ENCODE assay signal across 1 cellular context in genomic region chr1:156054500-156055342, GRCh38.
TF ChIP-seq lines count a peak whose summit lies in the region.

Gene LAMTOR2 (plus strand): TSS chr1:156054782. CDS start chr1:156054890, 108 bp downstream.

TF ChIP-seq in K562, 482 proteins besides CTCF, POLR2A, EP300 and RAD21 (continued from another document and continues in another):
- TF ChIP-seq FOXA1 (IDR thresholded peaks at IDR 0.05; ENCODE audit: borderline replicate concordance) (no peak), REST (CRISPR knock-in tag; IDR thresholded peaks at IDR 0.05; ENCODE audit: low read depth) (no peak), FOXJ2 (tag; IDR thresholded peaks at IDR 0.05) (peak; percentile 93), TOE1 (IDR thresholded peaks at IDR 0.05; ENCODE audit: borderline replicate concordance) (peak; percentile 84), TOE1 (CRISPR knock-in tag; IDR thresholded peaks at IDR 0.05; ENCODE audit: borderline replicate concordance, low read depth) (peak; percentile 54; the same call in 1 of the 2 replicates), XRCC3 (IDR thresholded peaks at IDR 0.05) (no peak), PATZ1 (CRISPR knock-in tag; IDR thresholded peaks at IDR 0.05; ENCODE audit: borderline replicate concordance) (0 out of 2 replicates have a peak, but pooled peaks have one; percentile 7), MAZ (CRISPR knock-in tag; conservative IDR thresholded peaks at IDR 0.05 in 1 of 2, IDR thresholded peaks at IDR 0.05 in 1 of 2) (peak; percentile 93 to 95), WHSC1 (IDR thresholded peaks at IDR 0.05; ENCODE audit: low read length) (no peak), COPS2 (conservative IDR thresholded peaks at IDR 0.05) (no peak), ZBTB17 (CRISPR knock-in tag; IDR thresholded peaks at IDR 0.05) (peak; percentile 62; the same call in 1 of the 2 replicates), ZC3H4 (CRISPR knock-in tag; IDR thresholded peaks at IDR 0.05; ENCODE audit: borderline replicate concordance) (no peak), KLF1 (tag; IDR thresholded peaks at IDR 0.05) (peak; percentile 71), HDGF (IDR thresholded peaks at IDR 0.05) (no peak; the same call in 1 of the 2 replicates), DMBX1 (CRISPR knock-in tag; IDR thresholded peaks at IDR 0.05; ENCODE audit: borderline replicate concordance) (peak; percentile 51; the same call in 1 of the 2 replicates), TBL1XR1 (IDR thresholded peaks at IDR 0.05; ENCODE audit: low read length in 2 of 2) (peak in 1 of 2 experiments; percentile 64; a peak in 2 of 4 replicates), ZNF263 (CRISPR knock-in tag; IDR thresholded peaks at IDR 0.05; ENCODE audit: borderline replicate concordance) (peak; percentile 81), ATF7 (IDR thresholded peaks at IDR 0.05) (peak; percentile 82), ZNF699 (CRISPR knock-in tag; IDR thresholded peaks at IDR 0.05; ENCODE audit: insufficient replicate concordance) (no peak), GATAD2A (IDR thresholded peaks at IDR 0.05) (no peak), NFE2L1 (tag; IDR thresholded peaks at IDR 0.05; ENCODE audit: borderline replicate concordance, low read depth) (no peak), KLF10 (CRISPR knock-in tag; IDR thresholded peaks at IDR 0.05) (no peak), SREBF1 (IDR thresholded peaks at IDR 0.05; ENCODE audit: borderline replicate concordance, low read depth, low read length) (no peak), ESRRA (IDR thresholded peaks at IDR 0.05; ENCODE audit: borderline replicate concordance, low read depth) (peak; percentile 79), CGGBP1 (CRISPR knock-in tag; IDR thresholded peaks at IDR 0.05) (peak; percentile 59; the same call in 1 of the 2 replicates), MBD1 (CRISPR knock-in tag; IDR thresholded peaks at IDR 0.05) (no peak), ZNF609 (CRISPR knock-in tag; IDR thresholded peaks at IDR 0.05; ENCODE audit: borderline replicate concordance) (no peak), ZFP1 (CRISPR knock-in tag; IDR thresholded peaks at IDR 0.05) (no peak), BMI1 (IDR thresholded peaks at IDR 0.05; ENCODE audit: low read length) (no peak), SMAD4 (CRISPR knock-in tag; conservative IDR thresholded peaks at IDR 0.05) (peak; percentile 62; the same call in 1 of the 2 replicates), MCM3 (IDR thresholded peaks at IDR 0.05) (no peak), PYGO2 (tag; IDR thresholded peaks at IDR 0.05) (no peak), NONO (IDR thresholded peaks at IDR 0.05; ENCODE audit: low read depth in 2 of 2, low read length in 1 of 2) (0 out of 4 replicates have a peak, but pooled peaks of 1 of the 2 experiments have one; percentile 36), CC2D1A (IDR thresholded peaks at IDR 0.05) (no peak), ZNF165 (CRISPR knock-in tag; IDR thresholded peaks at IDR 0.05; ENCODE audit: borderline replicate concordance) (no peak), ZNF217 (CRISPR knock-in tag; IDR thresholded peaks at IDR 0.05) (no peak), NFRKB (IDR thresholded peaks at IDR 0.05; ENCODE audit: low read depth) (peak; percentile 54; the same call in 1 of the 2 replicates), POLR2G (IDR thresholded peaks at IDR 0.05; ENCODE audit: low read depth, low read length) (peak; percentile 88), ASH1L (IDR thresholded peaks at IDR 0.05; ENCODE audit: borderline replicate concordance, low read depth, partially characterized antibody) (peak; percentile 56)
- TF ChIP-seq, protein P1, sequence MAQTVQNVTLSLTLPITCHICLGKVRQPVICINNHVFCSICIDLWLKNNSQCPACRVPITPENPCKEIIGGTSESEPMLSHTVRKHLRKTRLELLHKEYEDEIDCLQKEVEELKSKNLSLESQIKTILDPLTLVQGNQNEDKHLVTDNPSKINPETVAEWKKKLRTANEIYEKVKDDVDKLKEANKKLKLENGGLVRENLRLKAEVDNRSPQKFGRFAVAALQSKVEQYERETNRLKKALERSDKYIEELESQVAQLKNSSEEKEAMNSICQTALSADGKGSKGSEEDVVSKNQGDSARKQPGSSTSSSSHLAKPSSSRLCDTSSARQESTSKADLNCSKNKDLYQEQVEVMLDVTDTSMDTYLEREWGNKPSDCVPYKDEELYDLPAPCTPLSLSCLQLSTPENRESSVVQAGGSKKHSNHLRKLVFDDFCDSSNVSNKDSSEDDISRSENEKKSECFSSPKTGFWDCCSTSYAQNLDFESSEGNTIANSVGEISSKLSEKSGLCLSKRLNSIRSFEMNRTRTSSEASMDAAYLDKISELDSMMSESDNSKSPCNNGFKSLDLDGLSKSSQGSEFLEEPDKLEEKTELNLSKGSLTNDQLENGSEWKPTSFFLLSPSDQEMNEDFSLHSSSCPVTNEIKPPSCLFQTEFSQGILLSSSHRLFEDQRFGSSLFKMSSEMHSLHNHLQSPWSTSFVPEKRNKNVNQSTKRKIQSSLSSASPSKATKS (CRISPR knock-in tag; IDR thresholded peaks at IDR 0.05) = no peak
- TF ChIP-seq, protein P2, sequence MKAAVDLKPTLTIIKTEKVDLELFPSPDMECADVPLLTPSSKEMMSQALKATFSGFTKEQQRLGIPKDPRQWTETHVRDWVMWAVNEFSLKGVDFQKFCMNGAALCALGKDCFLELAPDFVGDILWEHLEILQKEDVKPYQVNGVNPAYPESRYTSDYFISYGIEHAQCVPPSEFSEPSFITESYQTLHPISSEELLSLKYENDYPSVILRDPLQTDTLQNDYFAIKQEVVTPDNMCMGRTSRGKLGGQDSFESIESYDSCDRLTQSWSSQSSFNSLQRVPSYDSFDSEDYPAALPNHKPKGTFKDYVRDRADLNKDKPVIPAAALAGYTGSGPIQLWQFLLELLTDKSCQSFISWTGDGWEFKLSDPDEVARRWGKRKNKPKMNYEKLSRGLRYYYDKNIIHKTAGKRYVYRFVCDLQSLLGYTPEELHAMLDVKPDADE (conservative IDR thresholded peaks at IDR 0.05; ENCODE audit: control insufficient read depth, low read depth, low read length) = peak; percentile 99
- TF ChIP-seq, protein P3, sequence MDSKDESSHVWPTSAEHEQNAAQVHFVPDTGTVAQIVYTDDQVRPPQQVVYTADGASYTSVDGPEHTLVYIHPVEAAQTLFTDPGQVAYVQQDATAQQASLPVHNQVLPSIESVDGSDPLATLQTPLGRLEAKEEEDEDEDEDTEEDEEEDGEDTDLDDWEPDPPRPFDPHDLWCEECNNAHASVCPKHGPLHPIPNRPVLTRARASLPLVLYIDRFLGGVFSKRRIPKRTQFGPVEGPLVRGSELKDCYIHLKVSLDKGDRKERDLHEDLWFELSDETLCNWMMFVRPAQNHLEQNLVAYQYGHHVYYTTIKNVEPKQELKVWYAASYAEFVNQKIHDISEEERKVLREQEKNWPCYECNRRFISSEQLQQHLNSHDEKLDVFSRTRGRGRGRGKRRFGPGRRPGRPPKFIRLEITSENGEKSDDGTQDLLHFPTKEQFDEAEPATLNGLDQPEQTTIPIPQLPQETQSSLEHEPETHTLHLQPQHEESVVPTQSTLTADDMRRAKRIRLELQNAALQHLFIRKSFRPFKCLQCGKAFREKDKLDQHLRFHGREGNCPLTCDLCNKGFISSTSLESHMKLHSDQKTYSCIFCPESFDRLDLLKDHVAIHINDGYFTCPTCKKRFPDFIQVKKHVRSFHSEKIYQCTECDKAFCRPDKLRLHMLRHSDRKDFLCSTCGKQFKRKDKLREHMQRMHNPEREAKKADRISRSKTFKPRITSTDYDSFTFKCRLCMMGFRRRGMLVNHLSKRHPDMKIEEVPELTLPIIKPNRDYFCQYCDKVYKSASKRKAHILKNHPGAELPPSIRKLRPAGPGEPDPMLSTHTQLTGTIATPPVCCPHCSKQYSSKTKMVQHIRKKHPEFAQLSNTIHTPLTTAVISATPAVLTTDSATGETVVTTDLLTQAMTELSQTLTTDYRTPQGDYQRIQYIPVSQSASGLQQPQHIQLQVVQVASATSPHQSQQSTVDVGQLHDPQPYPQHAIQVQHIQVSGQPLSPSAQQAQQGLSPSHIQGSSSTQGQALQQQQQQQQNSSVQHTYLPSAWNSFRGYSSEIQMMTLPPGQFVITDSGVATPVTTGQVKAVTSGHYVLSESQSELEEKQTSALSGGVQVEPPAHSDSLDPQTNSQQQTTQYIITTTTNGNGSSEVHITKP (IDR thresholded peaks at IDR 0.05; ENCODE audit: partially characterized antibody) = peak; percentile 84
